Comparison of ENCODE assay signal across 1 cellular context in genomic region chr20:55166063-55166462, GRCh38.
TF ChIP-seq lines count a peak whose summit lies in the region.

No MANE protein-coding gene starts in this region.

TF ChIP-seq in H1, 55 proteins besides CTCF, POLR2A, EP300 and RAD21 (continued from another document):
- TF ChIP-seq TBP (IDR thresholded peaks at IDR 0.05; ENCODE audit: low read depth, low read length) (no peak), RXRA (IDR thresholded peaks at IDR 0.05; ENCODE audit: insufficient read depth, low read depth, low read length) (no peak)
TF ChIP-seq in H1: peak in this region for 0.
